Comparison of ENCODE assay signal across 22 cellular contexts in genomic region chr20:2917266-2917665, GRCh38. TPM values are rescaled to one million over a fixed set of nuclear protein-coding genes. Genes with fewer than 3 reads are reported as not detected.
DNase-seq lines count a peak whose midpoint lies in the region; TF ChIP-seq lines count a peak whose summit lies in the region.
"Had no signal": no experiment of that assay in that cellular context is flagged by ENCODE, and none has a peak within 500 bp of the region (broad histone marks: within the 10 kb centered on the region; RNA-seq: fewer than 3 reads in every experiment).

No MANE protein-coding gene starts in this region.

- H2AFZ ChIP-seq in mesenchymal stem cell (ENCODE audit: low read depth, low read length), result no peak overlapping the region

- H4K8ac ChIP-seq in mesenchymal stem cell (ENCODE audit: low read length), result no peak overlapping the region

- POLR2A ChIA-PET in A673 (lab: Charles Lee; ENCODE audit: low non-redundant PET), result no interaction called here

- H3K4me3 Mint-ChIP-seq in endodermal cell (no peak overlapping the region), nephron progenitor cell (no peak overlapping the region)
- H3K4me3 Mint-ChIP-seq: CD8-positive, alpha-beta memory T cell had no signal

- H4K20me1 ChIP-seq in BLaER1 treated with 17β-estradiol and CSF1 and Interleukin-3, amounts not matched to agents 10 nM and 100 nM, result peaks cover 0 to 49% (median 28%) of the 10 kb centered on the region in 11 experiments; a peak in 15 of 22 replicates

- H3K9ac ChIP-seq in BLaER1 treated with 17β-estradiol and CSF1 and Interleukin-3, amounts not matched to agents 10 nM and 100 nM, result no peak overlapping the region
- H3K9ac ChIP-seq in HUES48 (ENCODE audit: low read depth, low read length), result no peak overlapping the region
- H3K9ac ChIP-seq in endodermal cell (ENCODE audit: extremely low read depth, low read length, poor library complexity, severe bottlenecking), result no peak overlapping the region
- H3K9ac ChIP-seq in mesenchymal stem cell (ENCODE audit: low read length), result no peak overlapping the region
- H3K9ac ChIP-seq: SK-N-SH had no signal

- H2BK5ac ChIP-seq in mesenchymal stem cell (ENCODE audit: low read depth, low read length, poor library complexity, severe bottlenecking), result no peak overlapping the region

- no peak overlapping the region for H3K4me3 ChIP-seq in BLaER1 treated with 17β-estradiol and CSF1 and Interleukin-3, amounts not matched to agents 10 nM and 100 nM
- H3K4me3 ChIP-seq in HUES48 (ENCODE audit: low read depth, low read length), result no peak overlapping the region
- no peak overlapping the region for H3K4me3 ChIP-seq in endodermal cell (ENCODE audit: low read length)
- H3K4me3 ChIP-seq in A673 (ENCODE audit: low read depth, low read length, poor library complexity, severe bottlenecking), result no peak overlapping the region
- no peak overlapping the region for H3K4me3 ChIP-seq in mesenchymal stem cell (ENCODE audit: insufficient read depth in 1 of 2, low read depth in 1 of 2, low read length in 2 of 2)
- H3K4me3 ChIP-seq: HAP-1 had no signal

- H4K91ac ChIP-seq in mesenchymal stem cell (ENCODE audit: low read length), result no peak overlapping the region

- no peak overlapping the region for H2AK5ac ChIP-seq in mesenchymal stem cell (ENCODE audit: low read length, severe bottlenecking)

- peaks cover 38% of the 10 kb centered on the region for H3K79me1 ChIP-seq in mesenchymal stem cell (replicated peaks; ENCODE audit: low read length, poor library complexity, severe bottlenecking)

- H3K23ac ChIP-seq in mesenchymal stem cell (ENCODE audit: low read length in 2 of 2), result no peak overlapping the region

- H3K27me3 Mint-ChIP-seq in endodermal cell (ENCODE audit: insufficient read depth), result no peaks in the 10 kb centered on the region
- H3K27me3 Mint-ChIP-seq in nephron progenitor cell (ENCODE audit: low read depth, poor library complexity), result no peaks in the 10 kb centered on the region
- H3K27me3 Mint-ChIP-seq: CD8-positive, alpha-beta memory T cell had no signal

- H2BK120ac ChIP-seq in mesenchymal stem cell (ENCODE audit: low read depth, low read length), result no peak overlapping the region

- H3K4me1 Mint-ChIP-seq in endodermal cell, result peaks cover 31% of the 10 kb centered on the region
- H3K4me1 Mint-ChIP-seq in nephron progenitor cell, result peaks cover 39% of the 10 kb centered on the region

- H3K4ac ChIP-seq in mesenchymal stem cell (ENCODE audit: low read depth in 1 of 2, low read length in 2 of 2), result no peak overlapping the region

- H3K14ac ChIP-seq in mesenchymal stem cell (ENCODE audit: low read length in 2 of 2), result no peak overlapping the region

- peaks cover 14 to 30% (median 18%) of the 10 kb centered on the region in 11 experiments; a peak in 21 of 22 replicates for H3K9me3 ChIP-seq in BLaER1 treated with 17β-estradiol and CSF1 and Interleukin-3, amounts not matched to agents 10 nM and 100 nM (replicated peaks in 1 of 11)
- H3K9me3 ChIP-seq in HUES48 (ENCODE audit: control insufficient read depth, insufficient read depth, low read length) (no peaks in the 10 kb centered on the region), endodermal cell (ENCODE audit: control insufficient read depth, low read length) (no peaks in the 10 kb centered on the region), A673 (ENCODE audit: low read depth, low read length, poor library complexity, severe bottlenecking) (no peaks in the 10 kb centered on the region), mesenchymal stem cell (ENCODE audit: control insufficient read depth, low read length) (no peaks in the 10 kb centered on the region)
- H3K9me3 ChIP-seq: HAP-1, SK-N-SH had no signal

- DNase-seq in endodermal cell, result no peak
- DNase-seq in nephron progenitor cell, result no peak
- DNase-seq in A673 (ENCODE audit: low spot score), result no peak
- no peak for DNase-seq in NCI-H2029 (lab: John Stamatoyannopoulos, UW)
- no peak for DNase-seq in mesenchymal stem cell
- DNase-seq: Calu3; CD8-positive, alpha-beta memory T cell; DMS53; GDM1; KG1; NCI-H1105 treated with DMSO at 0.1 percent for 48 hours; NCI-H2081; NCI-H2171; NCI-H345; NCI-H524; NCI-H774; NK-92 treated with Interleukin-12 subunit alpha and Interleukin-12 subunit beta, amount 100 ng/mL, for 24 hours; SIG-M5; SK-N-SH had no signal

- intact Hi-C loops in A673 (cut with micrococcal nuclease; ENCODE audit: unreplicated experiment), result no loop called here

- H3K4me2 ChIP-seq in BLaER1 treated with 17β-estradiol and CSF1 and Interleukin-3, amounts not matched to agents 10 nM and 100 nM, result peak overlapping the region; percentile 48 to 72 (median 58); a peak in 21 of 22 replicates
- H3K4me2 ChIP-seq in mesenchymal stem cell (ENCODE audit: low read length, poor library complexity, severe bottlenecking), result no peak overlapping the region
- H3K4me2 ChIP-seq: SK-N-SH had no signal

- no TSS peak for BruUV-seq in A673 (replicated peaks; lab: Mats Ljungman, UMichigan)

- H2BK15ac ChIP-seq in mesenchymal stem cell (ENCODE audit: low read depth, poor library complexity, severe bottlenecking), result no peak overlapping the region

- CTCF ChIA-PET in A673 (lab: Charles Lee), result no interaction called here

- H3K36me3 Mint-ChIP-seq in endodermal cell (ENCODE audit: low read depth), result peaks cover 2% of the 10 kb centered on the region
- H3K36me3 Mint-ChIP-seq in nephron progenitor cell (ENCODE audit: low read depth), result peaks cover 17% of the 10 kb centered on the region

- H3K36me3 ChIP-seq in BLaER1 treated with 17β-estradiol and CSF1 and Interleukin-3, amounts not matched to agents 10 nM and 100 nM, result peaks cover 11 to 25% (median 19%) of the 10 kb centered on the region in 11 experiments; a peak in 21 of 22 replicates
- H3K36me3 ChIP-seq in HUES48 (ENCODE audit: control insufficient read depth, insufficient read depth, low read length) (no peaks in the 10 kb centered on the region), endodermal cell (ENCODE audit: control insufficient read depth, insufficient read depth, low read length) (peaks cover 6% of the 10 kb centered on the region), A673 (ENCODE audit: insufficient read depth, low read length, poor library complexity, severe bottlenecking) (no peaks in the 10 kb centered on the region), mesenchymal stem cell (ENCODE audit: control insufficient read depth in 1 of 2, insufficient read depth in 2 of 2, low read depth in 1 of 2, low read length in 2 of 2) (peaks cover 3 to 24% of the 10 kb centered on the region in 2 experiments)
- H3K36me3 ChIP-seq: HAP-1 had no signal

- no peaks in the 10 kb centered on the region for H3K9me3 Mint-ChIP-seq in endodermal cell
- peaks cover 3% of the 10 kb centered on the region for H3K9me3 Mint-ChIP-seq in nephron progenitor cell
- H3K9me3 Mint-ChIP-seq: CD8-positive, alpha-beta memory T cell had no signal

- H3K27me3 ChIP-seq in BLaER1 treated with 17β-estradiol and CSF1 and Interleukin-3, amounts not matched to agents 10 nM and 100 nM, result no peaks in the 10 kb centered on the region
- no peaks in the 10 kb centered on the region for H3K27me3 ChIP-seq in HUES48 (ENCODE audit: control insufficient read depth, insufficient read depth, low read length)
- no peaks in the 10 kb centered on the region for H3K27me3 ChIP-seq in endodermal cell (ENCODE audit: control insufficient read depth, insufficient read depth, low read length, poor library complexity, severe bottlenecking)
- H3K27me3 ChIP-seq in A673 (replicated peaks; ENCODE audit: insufficient read depth, low read depth, low read length, poor library complexity), result no peaks in the 10 kb centered on the region
- no peaks in the 10 kb centered on the region for H3K27me3 ChIP-seq in mesenchymal stem cell (ENCODE audit: control insufficient read depth in 1 of 2, insufficient read depth in 1 of 2, low read length in 2 of 2)

- H3K4me1 ChIP-seq in BLaER1 treated with 17β-estradiol and CSF1 and Interleukin-3, amounts not matched to agents 10 nM and 100 nM, result peaks cover 28 to 44% (median 38%) of the 10 kb centered on the region in 10 experiments
- H3K4me1 ChIP-seq in HUES48 (ENCODE audit: control insufficient read depth, insufficient read depth, low read length) (peaks cover 18% of the 10 kb centered on the region), endodermal cell (ENCODE audit: control insufficient read depth, insufficient read depth, low read length) (peaks cover 8% of the 10 kb centered on the region), A673 (ENCODE audit: insufficient read depth, low read length, poor library complexity, severe bottlenecking) (no peaks in the 10 kb centered on the region), mesenchymal stem cell (ENCODE audit: control insufficient read depth, insufficient read depth, low read depth, low read length) (peaks cover 2% of the 10 kb centered on the region)
- H3K4me1 ChIP-seq: HAP-1 had no signal

- H2BK12ac ChIP-seq in mesenchymal stem cell (ENCODE audit: low read length in 2 of 2), result no peak overlapping the region

- no peak overlapping the region for H3K18ac ChIP-seq in mesenchymal stem cell (ENCODE audit: low read depth in 1 of 2, low read length in 2 of 2)

- H3K27ac Mint-ChIP-seq in endodermal cell, result peak overlapping the region; percentile 11
- peak overlapping the region; percentile 95 for H3K27ac Mint-ChIP-seq in nephron progenitor cell

- TF ChIP-seq CTCF in endodermal cell (conservative IDR thresholded peaks at IDR 0.05) (no peak), nephron progenitor cell (IDR thresholded peaks at IDR 0.05) (no peak), A673 (conservative IDR thresholded peaks at IDR 0.05; ENCODE audit: low read depth, low read length) (no peak)

- H3K27ac ChIP-seq in BLaER1 treated with 17β-estradiol and CSF1 and Interleukin-3, amounts not matched to agents 10 nM and 100 nM, result peak overlapping the region in 3 of 11 experiments; percentile 0 to 44 (median 4); a peak in 2 of 22 replicates
- H3K27ac ChIP-seq in HUES48 (ENCODE audit: low read depth, low read length) (peak overlapping the region; percentile 13), endodermal cell (ENCODE audit: low read depth, low read length) (no peak overlapping the region), A673 (ENCODE audit: low read depth, low read length, poor library complexity, severe bottlenecking) (no peak overlapping the region), mesenchymal stem cell (ENCODE audit: low read length, poor library complexity, severe bottlenecking) (no peak overlapping the region)

RNA-seq across cellular contexts. Expression of gene PTPRA, which starts 44.0 kb away (rescaled TPM):
- 10 to 100 TPM; 52.4 to 58.7 TPM for total RNA-seq in endodermal cell
- polyA plus RNA-seq in endodermal cell (2013, experiment 1 of 2), result 99.6 TPM
- polyA plus RNA-seq in endodermal cell (2013, experiment 2 of 2), result 93.7 TPM
- 56.9 and 65.6 TPM in 2 replicates for total RNA-seq in A673 (2021)
- 111 TPM for polyA plus RNA-seq in mesenchymal stem cell (2013, experiment 1 of 2)
- 115 TPM for polyA plus RNA-seq in mesenchymal stem cell (2013, experiment 2 of 2)
